In the genomic region with DNA sequence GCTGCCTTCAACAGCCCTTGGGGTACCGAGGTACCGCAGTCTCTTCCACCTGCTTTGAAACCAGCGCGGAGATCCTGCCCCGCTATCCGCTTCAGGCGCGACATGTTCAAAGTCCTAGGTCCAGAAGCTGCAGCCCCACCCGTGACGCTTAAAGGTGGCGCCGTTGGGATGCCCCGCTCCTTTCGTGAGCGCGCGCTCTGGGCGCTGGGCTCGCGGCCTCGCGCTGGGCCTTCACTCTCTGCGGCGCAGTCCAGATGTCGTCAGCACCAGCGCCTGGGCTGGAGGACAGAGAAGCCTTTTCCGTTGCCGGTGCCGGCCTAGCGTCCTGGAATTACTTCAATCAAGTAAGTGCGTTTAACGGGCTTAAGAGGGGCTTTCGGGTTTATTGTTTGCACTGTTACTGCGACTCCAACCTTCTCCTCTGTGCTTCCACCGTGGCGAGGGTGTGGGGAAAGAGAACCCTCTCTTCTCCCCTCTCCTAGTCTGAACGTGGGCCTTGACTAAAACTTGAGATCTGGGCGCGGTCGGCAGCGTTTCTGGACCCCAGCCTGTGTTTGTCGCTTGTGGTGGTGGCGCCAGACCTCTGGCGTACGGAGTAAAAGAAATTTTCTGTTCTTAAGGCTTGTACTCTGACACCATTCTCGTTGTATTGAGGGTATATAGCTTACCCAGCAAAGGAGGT, we compare ENCODE assay signal across 8 cellular contexts. TPM values are rescaled to one million over a fixed set of nuclear protein-coding genes. Genes with fewer than 3 reads are reported as not detected.
DNase-seq lines count a peak whose midpoint lies in the region; ATAC-seq and TF ChIP-seq lines count a peak whose summit lies in the region.

A gene (minus strand): TSS at position 143 of the 682 bp plus-strand sequence. CDS start 39 bp downstream, at position 104.

- WGBS in adipose tissue, 3 donors: 0 to 1% (median 0%) methylated on average over 46 of the region's 46 CpGs
- WGBS in trophoblast cell (ENCODE audit: extremely low coverage, insufficient coverage, insufficient read length): no CpG with 5 or more reads among the region's 46 CpGs
- 1% methylated on average over 28 of the region's 46 CpGs; no CpG with 5 or more reads in 1 of the 2 donors for WGBS in transverse colon (ENCODE audit: low coverage in 1 of 2), 2 donors

- peak within 1 kb of the TSS; percentile 72 for H3K18ac ChIP-seq in trophoblast cell (ENCODE audit: low read length)

- peak within 1 kb of the TSS; percentile 62 for H2AK5ac ChIP-seq in trophoblast cell (ENCODE audit: low read length)

- H3K14ac ChIP-seq in trophoblast cell (ENCODE audit: low read length): peak within 1 kb of the TSS; percentile 84

- H3K23ac ChIP-seq in trophoblast cell (ENCODE audit: low read length): no peak within 1 kb of the TSS

- DNase-seq in NCI-H1436 (lab: John Stamatoyannopoulos, UW) (peak; percentile 86), T follicular helper cell (ENCODE audit: low read depth) (peak; percentile 93), cardiac septum (ENCODE audit: low spot score) (peak; percentile 99), trophoblast cell (peak; percentile 96 to 98), transverse colon (peak; percentile 97)

- ATAC-seq in HG02798 (IDR thresholded peaks at IDR 0.05; ENCODE audit: poor library complexity, unreplicated experiment): peak; percentile 93

- TF ChIP-seq CTCF in GM12875 (IDR thresholded peaks at IDR 0.05; ENCODE audit: borderline replicate concordance, insufficient read depth, low read depth, low read length) (no peak), transverse colon (IDR thresholded peaks at IDR 0.05) (no peak)

- no peaks in the 10 kb centered on the region for H3K9me3 ChIP-seq in trophoblast cell (ENCODE audit: insufficient read depth, low read depth, low read length)
- H3K9me3 ChIP-seq in transverse colon: no peaks in the 10 kb centered on the region

- H3K79me2 ChIP-seq in trophoblast cell (ENCODE audit: control insufficient read depth, insufficient read depth, low read length, poor library complexity): peaks cover 19% of the 10 kb centered on the region

- H3K9ac ChIP-seq in trophoblast cell (ENCODE audit: low read length): peak within 1 kb of the TSS; percentile 98

- H3K36me3 ChIP-seq in trophoblast cell (ENCODE audit: control insufficient read depth in 1 of 2, insufficient read depth in 2 of 2, low read length in 2 of 2): peaks cover 7 to 10% of the 10 kb centered on the region in 2 experiments
- H3K36me3 ChIP-seq in transverse colon: peaks cover 0 to 3% (median 0%) of the 10 kb centered on the region in 4 donors

- intact Hi-C loops in cardiac septum (cut with DNase I) (loop anchor here (1.0 to 5.0 kb wide), 2 partner anchors 16 to 877 kb away; a partner anchor contains a TSS), transverse colon (cut with DNase I; ENCODE audit: low total_unique reads) (no loop called here)

- peak within 1 kb of the TSS; percentile 38 for H2BK5ac ChIP-seq in trophoblast cell (ENCODE audit: low read depth, low read length, poor library complexity)

- H3K27ac ChIP-seq in adipose tissue (ENCODE audit: low read depth, low read length) (peak within 1 kb of the TSS; percentile 79), trophoblast cell (ENCODE audit: low read depth, low read length) (peak within 1 kb of the TSS; percentile 65), transverse colon (peak within 1 kb of the TSS; percentile 85 to 95 (median 90))

- H4K91ac ChIP-seq in trophoblast cell (ENCODE audit: low read depth, low read length): peak within 1 kb of the TSS; percentile 50

- peaks cover 6% of the 10 kb centered on the region for H3K79me1 ChIP-seq in trophoblast cell (ENCODE audit: low read length)

- peak within 1 kb of the TSS; percentile 93 for H4K8ac ChIP-seq in trophoblast cell (ENCODE audit: low read depth, low read length)

- peak within 1 kb of the TSS; percentile 85 for H3K4me2 ChIP-seq in trophoblast cell (ENCODE audit: low read length)

- in situ Hi-C loops in transverse colon (cut with MboI; ENCODE audit: low pct_ligation_motif_present in 1 of 4, low pct_unique_long_range_greater_than_20kb in 1 of 4, low sequenced_read_pairs in 3 of 4): no loop called here

- H2BK120ac ChIP-seq in trophoblast cell (ENCODE audit: insufficient read depth, low read length, poor library complexity): peak within 1 kb of the TSS; percentile 43

- no peaks in the 10 kb centered on the region for H3K27me3 ChIP-seq in trophoblast cell (ENCODE audit: insufficient read depth, low read length)
- H3K27me3 ChIP-seq in transverse colon: no peaks in the 10 kb centered on the region

- H3K4me3 ChIP-seq in GM12875 (ENCODE audit: low read depth, low read length): peak within 1 kb of the TSS; percentile 85
- peak within 1 kb of the TSS; percentile 98 for H3K4me3 ChIP-seq in trophoblast cell (ENCODE audit: low read depth, low read length)
- peak within 1 kb of the TSS; percentile 45 to 84 (median 64) for H3K4me3 ChIP-seq in transverse colon

- no peak for TF ChIP-seq EP300 in transverse colon (IDR thresholded peaks at IDR 0.05; ENCODE audit: low read depth)

- H3K4me1 ChIP-seq in trophoblast cell (ENCODE audit: control insufficient read depth in 1 of 2, insufficient read depth in 2 of 2, low read length in 2 of 2) (no peaks in the 10 kb centered on the region), transverse colon (peaks cover 7 to 55% (median 32%) of the 10 kb centered on the region in 4 donors)

- H3K4ac ChIP-seq in trophoblast cell (ENCODE audit: low read depth, low read length): peak within 1 kb of the TSS; percentile 38

- peak within 1 kb of the TSS; percentile 64 for H2AFZ ChIP-seq in trophoblast cell (ENCODE audit: insufficient read depth, low read length, poor library complexity)

- peak within 1 kb of the TSS; percentile 82 for H4K12ac ChIP-seq in trophoblast cell (ENCODE audit: low read depth, low read length)

- TF ChIP-seq POLR2A in transverse colon (IDR thresholded peaks at IDR 0.05): peak; percentile 76

- no peak within 1 kb of the TSS for H2BK12ac ChIP-seq in trophoblast cell (ENCODE audit: low read length)

RNA-seq across cellular contexts. Expression of the gene that starts here (rescaled TPM):
- 1 to 10 TPM; 3.0 to 9.3 (median 5.7) TPM for polyA plus RNA-seq in adipose tissue
- total RNA-seq in cardiac septum (10.6 TPM), transverse colon (10 to 100 TPM in 3 of 4 donors, under 1 TPM in 1; 0.37 to 14.1 (median 12.2) TPM)
- 19.5 and 19.8 TPM in 2 replicates for polyA plus RNA-seq in trophoblast cell (2013)

Comparison
In these comparisons a context has a peak if more than half of its experiments do, and no peak if none do; other contexts are left out.
1. Peak in every context shown above with its lines: DNase-seq, ATAC-seq, H3K4me3 ChIP-seq and H3K27ac ChIP-seq.